Comparison of ENCODE assay signal across 8 cellular contexts in the genomic region with DNA sequence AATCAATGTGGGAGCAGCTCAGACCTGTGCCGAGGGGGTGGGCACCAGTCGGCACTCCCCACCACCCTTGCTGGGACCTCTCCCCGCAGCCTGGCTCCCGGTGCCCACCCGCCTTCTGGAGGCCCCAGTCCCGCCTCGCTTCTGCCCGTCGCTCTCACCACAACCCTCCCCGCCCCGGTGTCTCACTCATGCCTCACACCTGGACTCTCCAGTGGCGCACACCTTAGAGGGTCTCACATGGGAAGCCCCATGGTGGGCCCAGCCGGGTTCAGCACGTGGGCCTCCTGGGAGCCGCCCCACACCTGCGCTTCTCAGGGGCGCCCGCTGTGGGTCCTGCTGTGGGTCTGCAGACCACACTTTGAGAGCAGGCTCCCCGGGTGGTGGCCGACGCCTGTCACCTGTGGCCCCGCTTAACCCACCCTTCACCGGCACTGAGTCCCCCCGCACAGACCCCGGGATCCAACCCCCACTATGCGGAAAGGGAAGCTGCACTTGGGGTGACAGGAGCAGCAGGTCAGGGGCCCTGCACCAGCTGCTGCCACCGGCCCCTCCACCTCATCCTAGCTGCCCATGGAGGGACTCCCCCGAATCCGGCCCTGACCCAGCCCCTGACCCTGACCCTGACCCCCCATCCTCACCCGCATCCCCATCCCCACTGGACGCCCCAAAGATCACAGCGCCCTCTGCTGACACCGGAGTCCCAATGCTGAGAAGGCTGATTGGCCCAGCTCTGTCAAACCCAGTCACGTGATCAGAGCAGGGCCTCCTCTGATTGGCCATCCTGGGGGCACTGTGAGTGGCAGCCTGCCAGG. TPM values are rescaled to one million over a fixed set of nuclear protein-coding genes. Genes with fewer than 3 reads are reported as not detected.
DNase-seq lines count a peak whose midpoint lies in the region; ATAC-seq and TF ChIP-seq lines count a peak whose summit lies in the region.

No MANE protein-coding gene starts in this region.

- peaks cover 28% of the 10 kb centered on the region for H3K27me3 ChIP-seq in WERI-Rb-1 (ENCODE audit: insufficient read depth, low read depth, severe bottlenecking)
- no peaks in the 10 kb centered on the region for H3K27me3 ChIP-seq in upper lobe of right lung

- H3K4me1 ChIP-seq in upper lobe of right lung: peaks cover 21% of the 10 kb centered on the region

- peak; percentile 36 for ATAC-seq in upper lobe of right lung
- no peak for ATAC-seq in HG03097 (IDR thresholded peaks at IDR 0.05; ENCODE audit: low FRiP score, unreplicated experiment)
- no peak for ATAC-seq in HG02884 (IDR thresholded peaks at IDR 0.05; ENCODE audit: unreplicated experiment)
- ATAC-seq in HG03045 (IDR thresholded peaks at IDR 0.05; ENCODE audit: unreplicated experiment): no peak

- peak; percentile 27 for TF ChIP-seq CTCF in GM20000 (IDR thresholded peaks at IDR 0.05; ENCODE audit: extremely low read depth, missing control alignments)
- TF ChIP-seq CTCF in WERI-Rb-1 (IDR thresholded peaks at IDR 0.05; ENCODE audit: low read depth, low read length): peak; percentile 81
- peak; percentile 20 for TF ChIP-seq CTCF in foreskin fibroblast (IDR thresholded peaks at IDR 0.05; ENCODE audit: low read depth, low read length)
- TF ChIP-seq CTCF in upper lobe of right lung (IDR thresholded peaks at IDR 0.05): peak; percentile 19

- no peak overlapping the region for H3K4me3 ChIP-seq in WERI-Rb-1 (ENCODE audit: low read depth, low read length)
- H3K4me3 ChIP-seq in foreskin fibroblast (ENCODE audit: low read depth in 1 of 2, low read length in 2 of 2): no peak overlapping the region
- no peak overlapping the region for H3K4me3 ChIP-seq in upper lobe of right lung

- DNase-seq in AG08395 (ENCODE audit: low spot score) (peak; percentile 66), GM20000 (ENCODE audit: low spot score) (peak; percentile 88), WERI-Rb-1 (peak; percentile 77), foreskin fibroblast (no peak), upper lobe of right lung (no peak)

- H3K36me3 ChIP-seq in WERI-Rb-1 (no peaks in the 10 kb centered on the region), upper lobe of right lung (no peaks in the 10 kb centered on the region)

- no peak overlapping the region for H3K27ac ChIP-seq in WERI-Rb-1
- H3K27ac ChIP-seq in upper lobe of right lung: no peak overlapping the region

- intact Hi-C loops in upper lobe of right lung (cut with DNase I): no loop called here

- H3K9me3 ChIP-seq in WERI-Rb-1 (ENCODE audit: severe bottlenecking) (no peaks in the 10 kb centered on the region), upper lobe of right lung (no peaks in the 10 kb centered on the region)

RNA-seq across cellular contexts. Expression of gene SLC38A10, which starts 27.4 kb away (rescaled TPM):
- total RNA-seq in upper lobe of right lung: 87.3 TPM

Comparison
In these comparisons a context has a peak if more than half of its experiments do, and no peak if none do; other contexts are left out.
1. DNase-seq: peak in AG08395 (single experiment), GM20000 (single experiment) and WERI-Rb-1 (single experiment); none in foreskin fibroblast (0 of 2) and upper lobe of right lung (single experiment).
2. CTCF ChIP-seq: peak in every context shown above with its lines; median percentile 81 in WERI-Rb-1; 27 in GM20000; 20 in foreskin fibroblast; 19 in upper lobe of right lung.